In the genomic region with DNA sequence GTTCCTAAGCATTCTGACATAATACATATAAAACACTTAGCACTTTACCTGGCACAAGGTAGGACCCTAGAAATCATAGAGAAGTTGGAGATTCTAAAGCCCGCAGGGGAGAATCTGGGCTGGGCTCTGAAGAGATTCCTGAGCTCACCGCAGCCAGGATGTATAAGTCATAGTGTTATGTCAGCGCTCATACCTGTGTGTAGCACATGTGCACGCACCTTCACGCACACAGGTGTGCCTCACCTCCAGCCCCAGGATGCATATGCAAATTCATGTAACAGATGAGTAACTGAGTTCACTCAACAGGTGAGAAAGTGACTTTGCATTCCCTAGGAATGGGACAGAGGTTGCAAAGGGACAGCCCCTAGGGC, we compare ENCODE assay signal across 1 cellular context.
TF ChIP-seq lines count a peak whose summit lies in the region.

No MANE protein-coding gene starts in this region.

TF ChIP-seq in H1, 55 proteins besides CTCF, POLR2A, EP300 and RAD21:
- TF ChIP-seq BRCA1 (IDR thresholded peaks at IDR 0.05; ENCODE audit: low read depth, low read length) (no peak), JUND (IDR thresholded peaks at IDR 0.05; ENCODE audit: low read length) (no peak), CBX8 (IDR thresholded peaks at IDR 0.05; ENCODE audit: borderline replicate concordance, low read depth, low read length) (no peak), SAP30 (IDR thresholded peaks at IDR 0.05; ENCODE audit: insufficient read depth, insufficient replicate concordance, low read length) (no peak), TBP (IDR thresholded peaks at IDR 0.05; ENCODE audit: low read depth, low read length) (no peak), GTF2F1 (IDR thresholded peaks at IDR 0.05; ENCODE audit: borderline replicate concordance, low read depth, low read length) (no peak), KDM4A (IDR thresholded peaks at IDR 0.05; ENCODE audit: low read depth, low read length, severe bottlenecking) (no peak)
- TF ChIP-seq, protein P1, sequence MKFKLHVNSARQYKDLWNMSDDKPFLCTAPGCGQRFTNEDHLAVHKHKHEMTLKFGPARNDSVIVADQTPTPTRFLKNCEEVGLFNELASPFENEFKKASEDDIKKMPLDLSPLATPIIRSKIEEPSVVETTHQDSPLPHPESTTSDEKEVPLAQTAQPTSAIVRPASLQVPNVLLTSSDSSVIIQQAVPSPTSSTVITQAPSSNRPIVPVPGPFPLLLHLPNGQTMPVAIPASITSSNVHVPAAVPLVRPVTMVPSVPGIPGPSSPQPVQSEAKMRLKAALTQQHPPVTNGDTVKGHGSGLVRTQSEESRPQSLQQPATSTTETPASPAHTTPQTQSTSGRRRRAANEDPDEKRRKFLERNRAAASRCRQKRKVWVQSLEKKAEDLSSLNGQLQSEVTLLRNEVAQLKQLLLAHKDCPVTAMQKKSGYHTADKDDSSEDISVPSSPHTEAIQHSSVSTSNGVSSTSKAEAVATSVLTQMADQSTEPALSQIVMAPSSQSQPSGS (IDR thresholded peaks at IDR 0.05; ENCODE audit: low read length) = no peak
